In genomic region chr2:174636979-174637378, GRCh38 we compare ENCODE assay signal across 13 cellular contexts. TPM values are rescaled to one million over a fixed set of nuclear protein-coding genes. Genes with fewer than 3 reads are reported as not detected.
DNase-seq lines count a peak whose midpoint lies in the region; TF ChIP-seq lines count a peak whose summit lies in the region.
"Had no signal": no experiment of that assay in that cellular context is flagged by ENCODE, and none has a peak within 500 bp of the region (broad histone marks: within the 10 kb centered on the region; RNA-seq: fewer than 3 reads in every experiment).

No MANE protein-coding gene starts in this region.

- peak overlapping the region; percentile 48 for H3K27ac Mint-ChIP-seq in activated naive CD4-positive, alpha-beta T cell treated with anti-CD3 and anti-CD28 coated beads for 36 hours
- H3K27ac Mint-ChIP-seq in dendritic cell treated with granulocyte-macrophage colony-stimulating factor and Interleukin-4, amounts not matched to agents 40 ng/mL and 50 ng/mL, for 4 days, result peak overlapping the region; percentile 39
- no peak overlapping the region for H3K27ac Mint-ChIP-seq in type B pancreatic cell

- H3K27me3 Mint-ChIP-seq in activated naive CD4-positive, alpha-beta T cell treated with anti-CD3 and anti-CD28 coated beads for 36 hours (ENCODE audit: low read depth), result no peaks in the 10 kb centered on the region
- no peaks in the 10 kb centered on the region for H3K27me3 Mint-ChIP-seq in dendritic cell treated with granulocyte-macrophage colony-stimulating factor and Interleukin-4, amounts not matched to agents 40 ng/mL and 50 ng/mL, for 4 days
- no peaks in the 10 kb centered on the region for H3K27me3 Mint-ChIP-seq in type B pancreatic cell

- intact Hi-C loops in activated naive CD4-positive, alpha-beta T cell treated with anti-CD3 and anti-CD28 coated beads for 36 hours (cut with micrococcal nuclease), result loop anchor here (2.0 kb wide), 1 partner anchor 14 kb away; no protein-coding TSS in a partner anchor
- intact Hi-C loops in dendritic cell treated with granulocyte-macrophage colony-stimulating factor and Interleukin-4, amounts not matched to agents 40 ng/mL and 50 ng/mL, for 4 days (cut with micrococcal nuclease), result no loop called here

- H3K4me3 Mint-ChIP-seq in activated naive CD4-positive, alpha-beta T cell treated with anti-CD3 and anti-CD28 coated beads for 36 hours, result no peak overlapping the region
- H3K4me3 Mint-ChIP-seq in dendritic cell treated with granulocyte-macrophage colony-stimulating factor and Interleukin-4, amounts not matched to agents 40 ng/mL and 50 ng/mL, for 4 days, result no peak overlapping the region
- H3K4me3 Mint-ChIP-seq in type B pancreatic cell, result no peak overlapping the region

- DNase-seq in activated naive CD4-positive, alpha-beta T cell treated with anti-CD3 and anti-CD28 coated beads for 36 hours, result no peak
- DNase-seq in activated naive CD4-positive, alpha-beta T cell treated with Interleukin-2 at 50 U/mL for 16 hours, result no peak
- DNase-seq in OCI-M1 (lab: John Stamatoyannopoulos, UW), result peak; percentile 39
- DNase-seq in type B pancreatic cell (ENCODE audit: extremely low spot score, unreplicated experiment), result no peak
- DNase-seq in NCI-H446 (lab: John Stamatoyannopoulos, UW), result no peak
- no peak for DNase-seq in iPS-NIHi11 (ENCODE audit: low spot score)
- no peak for DNase-seq in activated CD4-positive, alpha-beta T cell treated with anti-CD3 and anti-CD28 coated beads, Interleukin-2, amount 50 U/mL, for 48 hours
- DNase-seq: anterior cingulate cortex; foreskin keratinocyte; NCI-H1048; stimulated activated CD8-positive, alpha-beta memory T cell treated with anti-CD3 and anti-CD28 coated beads, Interleukin-4, amount 100 ng/mL, for 48 hours; T1000 had no signal

- H3K9me3 Mint-ChIP-seq in activated naive CD4-positive, alpha-beta T cell treated with anti-CD3 and anti-CD28 coated beads for 36 hours, result no peaks in the 10 kb centered on the region
- H3K9me3 Mint-ChIP-seq in dendritic cell treated with granulocyte-macrophage colony-stimulating factor and Interleukin-4, amounts not matched to agents 40 ng/mL and 50 ng/mL, for 4 days, result no peaks in the 10 kb centered on the region
- H3K9me3 Mint-ChIP-seq in type B pancreatic cell, result no peaks in the 10 kb centered on the region

- peaks cover 40% of the 10 kb centered on the region for H3K4me1 Mint-ChIP-seq in activated naive CD4-positive, alpha-beta T cell treated with anti-CD3 and anti-CD28 coated beads for 36 hours (ENCODE audit: low read depth)
- H3K4me1 Mint-ChIP-seq in dendritic cell treated with granulocyte-macrophage colony-stimulating factor and Interleukin-4, amounts not matched to agents 40 ng/mL and 50 ng/mL, for 4 days (ENCODE audit: low read depth), result peaks cover 51% of the 10 kb centered on the region
- H3K4me1 Mint-ChIP-seq in type B pancreatic cell (ENCODE audit: unreplicated experiment), result peaks cover 18% of the 10 kb centered on the region

- peak; percentile 51 for TF ChIP-seq CTCF in type B pancreatic cell (conservative IDR thresholded peaks at IDR 0.05)

- CTCF ChIA-PET in activated naive CD4-positive, alpha-beta T cell treated with anti-CD3 and anti-CD28 coated beads for 36 hours (lab: Charles Lee), result interaction anchor here (0.7 to 13.6 kb wide), 4 partner anchors 13 to 51 kb away, joined by 4 to 172 read pairs (median 20); partner anchors contain the start of gene WIPF1

- H3K36me3 Mint-ChIP-seq in activated naive CD4-positive, alpha-beta T cell treated with anti-CD3 and anti-CD28 coated beads for 36 hours (ENCODE audit: low read depth), result peaks cover 18% of the 10 kb centered on the region
- peaks cover 29% of the 10 kb centered on the region for H3K36me3 Mint-ChIP-seq in dendritic cell treated with granulocyte-macrophage colony-stimulating factor and Interleukin-4, amounts not matched to agents 40 ng/mL and 50 ng/mL, for 4 days (ENCODE audit: low read depth)
- H3K36me3 Mint-ChIP-seq in type B pancreatic cell, result no peaks in the 10 kb centered on the region

RNA-seq across cellular contexts. Expression of gene WIPF1, which starts 39.4 kb away (rescaled TPM):
- 100 to 1,000 TPM; 167 TPM for total RNA-seq in activated naive CD4-positive, alpha-beta T cell treated with anti-CD3 and anti-CD28 coated beads for 36 hours
- 7.0 and 19.2 TPM in 2 replicates for total RNA-seq in type B pancreatic cell (ENCODE audit: low replicate concordance)
